In the genomic region with DNA sequence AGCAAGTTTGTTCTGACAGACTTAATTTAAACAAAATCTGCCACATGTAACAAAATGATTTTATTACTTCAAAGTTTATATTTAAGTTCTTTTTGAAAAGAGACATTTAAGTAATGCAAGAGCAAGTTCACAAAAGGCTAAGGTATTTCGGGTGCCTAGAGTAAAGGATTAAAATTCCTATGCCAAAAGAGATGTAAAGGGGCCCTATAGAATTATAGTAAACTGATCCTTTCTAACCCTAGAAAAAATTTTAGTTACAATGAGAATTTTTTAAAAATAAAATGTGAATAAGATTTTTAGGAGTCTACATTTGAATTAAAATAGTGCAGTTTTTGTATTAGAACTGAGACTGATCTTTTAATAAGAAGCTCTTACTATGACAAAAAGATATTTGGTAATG, we compare ENCODE assay signal across 17 cellular contexts.
DNase-seq lines count a peak whose midpoint lies in the region; ATAC-seq and TF ChIP-seq lines count a peak whose summit lies in the region.
"Had no signal": no experiment of that assay in that cellular context is flagged by ENCODE, and none has a peak within 500 bp of the region (broad histone marks: within the 10 kb centered on the region; RNA-seq: fewer than 3 reads in every experiment).

No MANE protein-coding gene starts in this region.

- H3K36me3 Mint-ChIP-seq in nephron (ENCODE audit: low read depth) = no peaks in the 10 kb centered on the region

- H3K27ac Mint-ChIP-seq in nephron = no peak overlapping the region
- H3K27ac Mint-ChIP-seq: CD4-positive, alpha-beta T cell had no signal

- no peaks in the 10 kb centered on the region for H3K9me3 Mint-ChIP-seq in nephron
- H3K9me3 Mint-ChIP-seq: CD4-positive, alpha-beta T cell had no signal

- peak overlapping the region; percentile 57 for H3K4me3 ChIP-seq in cardiac muscle cell
- peak overlapping the region; percentile 20 to 31 for H3K4me3 ChIP-seq in right atrium auricular region
- no peak overlapping the region for H3K4me3 ChIP-seq in smooth muscle cell
- H3K4me3 ChIP-seq: A549 had no signal

- 89% methylated on average over 1 of the region's 1 CpG for WGBS in smooth muscle cell (ENCODE audit: low lambda C conversion rate)

- H3K36me3 ChIP-seq in cardiac muscle cell = peaks cover 94% of the 10 kb centered on the region
- peaks cover 88% of the 10 kb centered on the region for H3K36me3 ChIP-seq in right atrium auricular region
- no peaks in the 10 kb centered on the region for H3K36me3 ChIP-seq in smooth muscle cell (ENCODE audit: low read depth)

- no peaks in the 10 kb centered on the region for H4K20me1 ChIP-seq in smooth muscle cell (ENCODE audit: low read depth)

- H3K4me3 Mint-ChIP-seq in nephron = peak overlapping the region in 2 of 3 experiments; percentile 16 to 45
- H3K4me3 Mint-ChIP-seq: CD4-positive, alpha-beta T cell had no signal

- H3K27ac ChIP-seq in cardiac muscle cell = peak overlapping the region; percentile 97
- H3K27ac ChIP-seq in right atrium auricular region = peak overlapping the region in 1 of 2 donors; percentile 76
- H3K27ac ChIP-seq in smooth muscle cell (ENCODE audit: low read depth) = no peak overlapping the region
- H3K27ac ChIP-seq: 22Rv1, A549, C4-2B, HL-60 had no signal

- no peaks in the 10 kb centered on the region for H3K27me3 ChIP-seq in cardiac muscle cell
- H3K27me3 ChIP-seq in right atrium auricular region = no peaks in the 10 kb centered on the region
- no peaks in the 10 kb centered on the region for H3K27me3 ChIP-seq in smooth muscle cell (ENCODE audit: low read depth)

- ATAC-seq in Right ventricle myocardium superior (ENCODE audit: poor library complexity) (no peak), left ventricle myocardium superior (no peak), GM19395 (IDR thresholded peaks at IDR 0.05; ENCODE audit: unreplicated experiment) (no peak)
- ATAC-seq: A549 had no signal

- H3K4me2 ChIP-seq in smooth muscle cell = peak overlapping the region; percentile 50
- H3K4me2 ChIP-seq: A549 had no signal

- peaks cover 23% of the 10 kb centered on the region for H3K4me1 Mint-ChIP-seq in nephron

- H3K9ac ChIP-seq in smooth muscle cell (ENCODE audit: low read depth) = no peak overlapping the region

- no peaks in the 10 kb centered on the region for H3F3A ChIP-seq in smooth muscle cell (ENCODE audit: low read depth)

- intact Hi-C loops in Right ventricle myocardium superior (cut with DNase I) = no loop called here
- intact Hi-C loops in left ventricle myocardium superior (cut with micrococcal nuclease) = no loop called here

- H3K79me2 ChIP-seq in smooth muscle cell (ENCODE audit: low read depth) = no peaks in the 10 kb centered on the region

- H3K9me3 ChIP-seq in cardiac muscle cell (ENCODE audit: low read depth) = no peaks in the 10 kb centered on the region
- no peaks in the 10 kb centered on the region for H3K9me3 ChIP-seq in right atrium auricular region
- no peaks in the 10 kb centered on the region for H3K9me3 ChIP-seq in smooth muscle cell (replicated peaks; ENCODE audit: low read depth)
- H3K9me3 ChIP-seq: A549, Caco-2 had no signal

- DNase-seq in cardiac muscle cell (ENCODE audit: low read depth in 1 of 2, low spot score in 1 of 2) = no peak
- DNase-seq in Right ventricle myocardium superior = no peak
- no peak for DNase-seq in right atrium auricular region (ENCODE audit: low spot score)
- DNase-seq in left ventricle myocardium superior = no peak
- DNase-seq in smooth muscle cell (lab: John Stamatoyannopoulos, UW; ENCODE audit: unreplicated experiment) = no peak
- no peak for DNase-seq in GM10266 (ENCODE audit: extremely low spot score)
- DNase-seq: AML-193; Caco-2; CD4-positive, alpha-beta T cell; HCEC 1CT; IMR-90 had no signal

- H3K27me3 Mint-ChIP-seq in nephron (ENCODE audit: low read depth) = no peaks in the 10 kb centered on the region
- H3K27me3 Mint-ChIP-seq: CD4-positive, alpha-beta T cell had no signal

- H3K4me1 ChIP-seq in cardiac muscle cell (ENCODE audit: low read depth) (peaks cover 58% of the 10 kb centered on the region), right atrium auricular region (peaks cover 0 to 11% of the 10 kb centered on the region in 2 donors), smooth muscle cell (ENCODE audit: low read depth) (peaks cover 14% of the 10 kb centered on the region)
- H3K4me1 ChIP-seq: A549, Caco-2 had no signal

- no peak for TF ChIP-seq CTCF in cardiac muscle cell (IDR thresholded peaks at IDR 0.05; ENCODE audit: low read depth, low read length)
- no peak for TF ChIP-seq CTCF in right atrium auricular region (IDR thresholded peaks at IDR 0.05)
- no peak for TF ChIP-seq CTCF in nephron (IDR thresholded peaks at IDR 0.05; ENCODE audit: unreplicated experiment in 3 of 3)
- no peak for TF ChIP-seq CTCF in smooth muscle cell (IDR thresholded peaks at IDR 0.05; ENCODE audit: borderline replicate concordance, insufficient read depth, poor library complexity, severe bottlenecking)
- no peak for TF ChIP-seq CTCF in GM10266 (IDR thresholded peaks at IDR 0.05; ENCODE audit: control insufficient read depth, insufficient read depth, low read depth, missing control alignments)

- no peak overlapping the region for H2AFZ ChIP-seq in smooth muscle cell (ENCODE audit: low read depth)
